In the genomic region with DNA sequence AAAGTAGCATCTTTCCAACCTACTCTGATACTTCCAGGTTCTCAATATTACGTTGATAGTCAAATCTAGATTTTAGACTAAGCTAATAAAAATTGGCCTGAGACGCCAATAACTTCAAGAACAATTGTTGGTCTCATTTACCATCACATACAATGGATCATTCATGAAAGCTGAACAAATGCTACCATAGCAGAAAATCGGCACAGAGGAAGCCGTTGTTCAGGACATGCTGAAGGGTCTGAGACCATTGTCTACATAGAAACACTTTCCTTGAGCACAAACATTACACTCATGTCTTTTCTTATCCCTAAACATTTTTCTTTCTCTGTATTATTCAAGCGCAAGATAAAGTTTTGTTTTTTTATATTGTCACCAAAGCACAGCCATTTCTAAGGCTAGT, we compare ENCODE assay signal across 27 cellular contexts. TPM values are rescaled to one million over a fixed set of nuclear protein-coding genes. Genes with fewer than 3 reads are reported as not detected.
A peak's percentile ranks its signal among the peaks of the same experiment; 100 is the strongest.
DNase-seq lines count a peak whose midpoint lies in the region; ATAC-seq and TF ChIP-seq lines count a peak whose summit lies in the region.
"Had no signal": no experiment of that assay in that cellular context is flagged by ENCODE, and none has a peak within 500 bp of the region (broad histone marks: within the 10 kb centered on the region; RNA-seq: fewer than 3 reads in every experiment).

No MANE protein-coding gene starts in this region.

- no peak for ATAC-seq in GM21360 (IDR thresholded peaks at IDR 0.05; ENCODE audit: unreplicated experiment)

- no peaks in the 10 kb centered on the region for H4K20me1 ChIP-seq in neural progenitor cell (ENCODE audit: low read depth)

- H3K27ac Mint-ChIP-seq in neural progenitor cell, result no peak overlapping the region
- H3K27ac Mint-ChIP-seq: CD14-positive monocyte; CD8-positive, alpha-beta memory T cell had no signal

- no peaks in the 10 kb centered on the region for H3K79me2 ChIP-seq in neural progenitor cell (ENCODE audit: low read depth)

- TF ChIP-seq CTCF in dorsolateral prefrontal cortex (IDR thresholded peaks at IDR 0.05 in 54 of 56, conservative IDR thresholded peaks at IDR 0.05 in 2 of 56; ENCODE audit: low read depth in 1 of 56, partially characterized antibody in 56 of 56) (peak in 3 of 56 donors; percentile 8 to 13 (median 12)), Peyer's patch (IDR thresholded peaks at IDR 0.05) (no peak), neural progenitor cell (IDR thresholded peaks at IDR 0.05) (no peak)

- H3K27ac ChIP-seq in dorsolateral prefrontal cortex (peak overlapping the region in 58 of 59 donors; percentile 2 to 95 (median 78)), Peyer's patch (no peak overlapping the region), neural progenitor cell (no peak overlapping the region)
- H3K27ac ChIP-seq: 22Rv1, GM23248, PC-9, SJSA1 had no signal

- no peak overlapping the region for H3K4me3 Mint-ChIP-seq in neural progenitor cell
- H3K4me3 Mint-ChIP-seq: CD14-positive monocyte; CD8-positive, alpha-beta memory T cell had no signal

- TF ChIP-seq POLR2A in Peyer's patch (IDR thresholded peaks at IDR 0.05), result no peak

- H3K9me3 Mint-ChIP-seq in neural progenitor cell, result no peaks in the 10 kb centered on the region
- H3K9me3 Mint-ChIP-seq: CD8-positive, alpha-beta memory T cell had no signal

- H3K27me3 ChIP-seq in dorsolateral prefrontal cortex (no peaks in the 10 kb centered on the region), Peyer's patch (no peaks in the 10 kb centered on the region), neural progenitor cell (no peaks in the 10 kb centered on the region)
- H3K27me3 ChIP-seq: BE2C, MG63, SJSA1 had no signal

- H3K36me3 ChIP-seq in Peyer's patch, result no peaks in the 10 kb centered on the region
- H3K36me3 ChIP-seq in neural progenitor cell, result no peaks in the 10 kb centered on the region
- H3K36me3 ChIP-seq: BE2C, MG63, SJSA1 had no signal

- DNase-seq in Ammon's horn (ENCODE audit: low spot score) (peak; percentile 86), dorsolateral prefrontal cortex (peak in 3 of 10 donors; percentile 31 to 70 (median 53)), inferior parietal cortex (ENCODE audit: extremely low spot score) (peak; percentile 80), occipital lobe (lab: John Stamatoyannopoulos, UW) (peak; percentile 4), Peyer's patch (no peak), NCI-H1105 treated with DMSO at 0.1 percent for 48 hours (lab: John Stamatoyannopoulos, UW) (no peak), neural progenitor cell (ENCODE audit: low spot score) (no peak)
- DNase-seq: BE2C; Calu3; CD8-positive, alpha-beta memory T cell; DND-41; GM23248; H7; KBM-7; MG63; NCI-H1417; NCI-H1694; NCI-H2029 treated with DMSO at 0.1 percent for 48 hours; NCI-H2227 treated with DMSO at 0.1 percent for 48 hours; NCI-H526 treated with DMSO at 0.1 percent for 48 hours; PC-9; Right ventricle myocardium superior; RPMI8226 had no signal

- H3K4me1 Mint-ChIP-seq in neural progenitor cell, result no peaks in the 10 kb centered on the region
- H3K4me1 Mint-ChIP-seq: CD14-positive monocyte; CD8-positive, alpha-beta memory T cell had no signal

- H3K4me2 ChIP-seq in neural progenitor cell, result no peak overlapping the region
- H3K4me2 ChIP-seq: PC-9 had no signal

- intact Hi-C loops in dorsolateral prefrontal cortex (cut with DNase I), result loop anchor here in 1 of 2 donors (2.0 kb wide), 1 partner anchor 38 kb away; a partner anchor contains a TSS

- H3K9ac ChIP-seq in neural progenitor cell, result no peak overlapping the region
- H3K9ac ChIP-seq: GM23248 had no signal

- H2AFZ ChIP-seq in neural progenitor cell (replicated peaks), result no peak overlapping the region
- H2AFZ ChIP-seq: GM23248, PC-9 had no signal

- H3K4me3 ChIP-seq in dorsolateral prefrontal cortex (peak overlapping the region in 4 of 59 donors; percentile 0 to 19 (median 10)), Peyer's patch (no peak overlapping the region), neural progenitor cell (no peak overlapping the region)
- H3K4me3 ChIP-seq: GM23248, MG63, PC-9, SJSA1 had no signal

- H3K4me1 ChIP-seq in Peyer's patch, result no peaks in the 10 kb centered on the region
- no peaks in the 10 kb centered on the region for H3K4me1 ChIP-seq in neural progenitor cell
- H3K4me1 ChIP-seq: BE2C, SJSA1 had no signal

- H3K36me3 Mint-ChIP-seq in neural progenitor cell, result no peaks in the 10 kb centered on the region
- H3K36me3 Mint-ChIP-seq: CD14-positive monocyte; CD8-positive, alpha-beta memory T cell had no signal

- H3K27me3 Mint-ChIP-seq in neural progenitor cell (ENCODE audit: insufficient read depth, low read depth), result no peaks in the 10 kb centered on the region
- H3K27me3 Mint-ChIP-seq: CD8-positive, alpha-beta memory T cell had no signal

- H3F3A ChIP-seq in neural progenitor cell (ENCODE audit: low read depth), result no peaks in the 10 kb centered on the region

- H3K9me3 ChIP-seq in Peyer's patch (no peaks in the 10 kb centered on the region), neural progenitor cell (ENCODE audit: low read depth) (no peaks in the 10 kb centered on the region)
- H3K9me3 ChIP-seq: BE2C, MG63, SJSA1 had no signal

RNA-seq across cellular contexts. Expression of a gene that starts 37.2 kb away (rescaled TPM):
- 10 to 100 TPM; 13.4 to 60.0 (median 32.6) TPM for total RNA-seq in dorsolateral prefrontal cortex
- total RNA-seq in occipital lobe, result 3.6 TPM
- 10 to 100 TPM in 3 of 4 donors, 1 to 10 TPM in 1; 3.5 to 17.0 (median 16.7) TPM for total RNA-seq in Peyer's patch
- 3.2 and 5.7 TPM in 2 replicates for total RNA-seq in neural progenitor cell (ENCODE audit: low replicate concordance)
- total RNA-seq: SJSA1 had no signal

Comparison
In these comparisons a context has a peak if more than half of its experiments do, and no peak if none do; other contexts are left out.
1. DNase-seq: peak in Ammon's horn (single experiment), inferior parietal cortex (single experiment) and occipital lobe (single experiment); none in Peyer's patch (0 of 3), NCI-H1105 treated with DMSO at 0.1 percent for 48 hours (single experiment) and neural progenitor cell (single experiment).
2. H3K27ac ChIP-seq: peak in dorsolateral prefrontal cortex (58 of 59); none in Peyer's patch (0 of 4) and neural progenitor cell (single experiment).